Comparison of ENCODE assay signal across 18 cellular contexts in the genomic region with DNA sequence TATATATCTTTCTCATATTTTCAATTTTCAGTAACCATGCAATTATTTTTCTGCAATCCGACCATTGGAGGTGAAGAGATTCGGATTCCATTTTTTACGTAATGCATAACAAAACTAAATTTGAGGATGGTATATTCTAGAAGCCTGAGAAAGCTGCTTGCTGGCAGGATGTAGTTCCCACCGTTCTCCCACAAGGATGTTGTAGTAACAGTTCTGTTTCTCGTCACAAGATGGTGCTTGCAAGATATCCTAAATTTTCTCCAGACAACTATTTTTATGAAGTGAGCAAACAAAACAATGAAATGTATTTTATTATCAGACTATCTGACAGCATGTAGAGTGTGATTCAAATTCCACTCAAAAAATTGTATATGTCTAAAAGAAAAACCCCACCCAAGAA. TPM values are rescaled to one million over a fixed set of nuclear protein-coding genes. Genes with fewer than 3 reads are reported as not detected.
"Had no signal": no experiment of that assay in that cellular context is flagged by ENCODE, and none has a peak within 500 bp of the region (broad histone marks: within the 10 kb centered on the region; RNA-seq: fewer than 3 reads in every experiment).

No MANE protein-coding gene starts in this region.

- H3K27ac Mint-ChIP-seq: activated T-cell treated with anti-CD3 and anti-CD28 coated beads, Interleukin-2, amount 50 U/mL, for 72 hours; nephron progenitor cell; stimulated activated memory B cell treated with anti-CD40 and anti-IgM and Interleukin-4, amounts not matched to agents 10 μg/mL and 1 μg/mL and 100 μg/mL, for 72 hours had no signal

- H3K4me3 ChIP-seq: ascending aorta, lower lobe of right lung, sigmoid colon, spleen, thoracic aorta, upper lobe of left lung had no signal

- H3K9me3 Mint-ChIP-seq: stimulated activated memory B cell treated with anti-CD40 and anti-IgM and Interleukin-4, amounts not matched to agents 10 μg/mL and 1 μg/mL and 100 μg/mL, for 72 hours had no signal

- H3K4me1 ChIP-seq: ascending aorta, lower lobe of right lung, spleen, upper lobe of left lung had no signal

- H3K27me3 ChIP-seq: ascending aorta, sigmoid colon, spleen, upper lobe of left lung had no signal

- H3K36me3 Mint-ChIP-seq: stimulated activated memory B cell treated with anti-CD40 and anti-IgM and Interleukin-4, amounts not matched to agents 10 μg/mL and 1 μg/mL and 100 μg/mL, for 72 hours had no signal

- ATAC-seq: activated T-cell treated with anti-CD3 and anti-CD28 coated beads, Interleukin-2, amount 50 U/mL, for 72 hours; lower lobe of right lung; stimulated activated memory B cell treated with anti-CD40 and anti-IgM and Interleukin-4, amounts not matched to agents 10 μg/mL and 1 μg/mL and 100 μg/mL, for 72 hours had no signal

- DNase-seq: activated CD4-positive, CD25-positive, alpha-beta regulatory T cell treated with anti-CD3 and anti-CD28 coated beads, Interleukin-2, amount 50 U/mL, for 72 hours; activated effector memory CD4-positive, alpha-beta T cell treated with anti-CD3 and anti-CD28 coated beads, Interleukin-2, amount 50 U/mL, for 16 hours; activated naive CD4-positive, alpha-beta T cell treated with anti-CD3 and anti-CD28 coated beads, Interleukin-2, amount 50 U/mL, for 16 hours; activated T-cell treated with anti-CD3 and anti-CD28 coated beads, Interleukin-2, amount 50 U/mL, for 72 hours; lower lobe of right lung; nephron progenitor cell; nucleus accumbens; posterior cingulate gyrus; sigmoid colon; spleen; stimulated activated CD4-positive, alpha-beta T cell treated with anti-CD3 and anti-CD28 coated beads, Interleukin-4, amount 100 ng/mL, for 4 hours; upper lobe of left lung had no signal

- H3K27ac ChIP-seq: ascending aorta, lower lobe of right lung, sigmoid colon, spleen, thoracic aorta, upper lobe of left lung had no signal

- H3K4me1 Mint-ChIP-seq: stimulated activated memory B cell treated with anti-CD40 and anti-IgM and Interleukin-4, amounts not matched to agents 10 μg/mL and 1 μg/mL and 100 μg/mL, for 72 hours had no signal

- H3K4me3 Mint-ChIP-seq: activated T-cell treated with anti-CD3 and anti-CD28 coated beads, Interleukin-2, amount 50 U/mL, for 72 hours; stimulated activated memory B cell treated with anti-CD40 and anti-IgM and Interleukin-4, amounts not matched to agents 10 μg/mL and 1 μg/mL and 100 μg/mL, for 72 hours had no signal

- H3K36me3 ChIP-seq: ascending aorta, lower lobe of right lung, sigmoid colon, spleen, thoracic aorta, upper lobe of left lung had no signal

- H3K27me3 Mint-ChIP-seq: stimulated activated memory B cell treated with anti-CD40 and anti-IgM and Interleukin-4, amounts not matched to agents 10 μg/mL and 1 μg/mL and 100 μg/mL, for 72 hours had no signal

- H3K9me3 ChIP-seq: ascending aorta, lower lobe of right lung, sigmoid colon, thoracic aorta, upper lobe of left lung had no signal

RNA-seq across cellular contexts. Expression of a gene that starts 10.7 kb away (rescaled TPM):
- total RNA-seq: activated CD8-positive, alpha-beta memory T cell treated with anti-CD3 and anti-CD28 coated beads for 36 hours; activated T-cell treated with anti-CD3 and anti-CD28 coated beads, Interleukin-2, amount 50 U/mL, for 72 hours; ascending aorta; dermis microvascular lymphatic vessel endothelial cell; spleen; T-helper 1 cell treated with Interleukin-12 subunit alpha and Interleukin-12 subunit beta and Interleukin-4 antibody, amounts not matched to agents 30 ng/mL and 1 ng/mL, for 36 hours had no signal
